Comparison of ENCODE assay signal across 1 cellular context in the genomic region with DNA sequence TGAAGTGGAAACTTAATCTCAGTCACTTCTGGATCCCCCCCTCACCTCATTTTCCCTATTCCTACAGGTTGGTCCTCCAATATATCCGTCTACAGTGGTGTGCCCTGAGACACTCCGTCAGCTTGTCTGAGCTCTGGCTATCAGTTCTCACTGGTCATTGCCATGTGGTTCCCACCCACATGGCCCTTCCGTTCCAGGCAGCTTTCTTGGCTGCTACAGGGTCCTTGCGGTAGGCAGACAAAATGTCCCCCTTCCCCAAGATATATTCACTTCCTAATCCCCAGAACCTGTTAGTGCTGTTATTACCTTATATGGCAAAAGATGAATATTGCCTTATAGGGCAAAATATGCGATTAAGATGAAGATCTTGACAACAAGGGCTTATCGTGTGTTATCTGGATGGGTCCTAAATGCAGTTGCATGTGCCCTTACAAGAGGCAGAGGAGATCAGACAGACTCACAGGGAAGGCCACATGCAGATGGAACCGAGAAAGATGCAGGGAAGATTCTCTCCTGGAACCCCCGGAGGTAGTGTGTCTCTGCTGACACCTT.
TF ChIP-seq lines count a peak whose summit lies in the region.

No MANE protein-coding gene starts in this region.

TF ChIP-seq in H1, 55 proteins besides CTCF, POLR2A, EP300 and RAD21:
- TF ChIP-seq TAF1 (IDR thresholded peaks at IDR 0.05; ENCODE audit: low read depth, low read length) (no peak), SRF (IDR thresholded peaks at IDR 0.05; ENCODE audit: low read depth, low read length) (peak; percentile 72; the same call in 1 of the 2 replicates)
